ENCODE assay signal across 1 cellular context in the genomic region with DNA sequence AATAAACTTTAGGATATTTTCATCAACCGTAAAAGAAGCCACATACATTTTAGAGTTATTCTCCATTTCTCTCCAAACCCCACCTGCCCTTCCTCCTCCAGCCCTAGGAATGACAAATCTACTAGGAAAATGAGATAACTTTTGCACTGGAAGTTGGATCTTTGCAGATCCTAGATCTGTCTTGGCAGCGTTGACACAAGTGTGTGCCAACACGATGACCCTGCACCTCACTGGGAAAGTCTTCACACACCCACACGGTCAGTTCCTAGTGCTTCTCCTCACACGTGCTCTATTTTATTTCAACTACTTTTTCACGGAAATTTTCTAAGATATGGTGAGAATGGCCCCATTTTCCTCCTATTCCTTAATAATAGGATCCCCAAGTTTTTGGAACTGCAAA.
TF ChIP-seq lines count a peak whose summit lies in the region.

No MANE protein-coding gene starts in this region.

TF ChIP-seq in HCT116, 20 proteins besides CTCF, POLR2A, EP300 and RAD21 (continued from another document):
- TF ChIP-seq, protein P1, sequence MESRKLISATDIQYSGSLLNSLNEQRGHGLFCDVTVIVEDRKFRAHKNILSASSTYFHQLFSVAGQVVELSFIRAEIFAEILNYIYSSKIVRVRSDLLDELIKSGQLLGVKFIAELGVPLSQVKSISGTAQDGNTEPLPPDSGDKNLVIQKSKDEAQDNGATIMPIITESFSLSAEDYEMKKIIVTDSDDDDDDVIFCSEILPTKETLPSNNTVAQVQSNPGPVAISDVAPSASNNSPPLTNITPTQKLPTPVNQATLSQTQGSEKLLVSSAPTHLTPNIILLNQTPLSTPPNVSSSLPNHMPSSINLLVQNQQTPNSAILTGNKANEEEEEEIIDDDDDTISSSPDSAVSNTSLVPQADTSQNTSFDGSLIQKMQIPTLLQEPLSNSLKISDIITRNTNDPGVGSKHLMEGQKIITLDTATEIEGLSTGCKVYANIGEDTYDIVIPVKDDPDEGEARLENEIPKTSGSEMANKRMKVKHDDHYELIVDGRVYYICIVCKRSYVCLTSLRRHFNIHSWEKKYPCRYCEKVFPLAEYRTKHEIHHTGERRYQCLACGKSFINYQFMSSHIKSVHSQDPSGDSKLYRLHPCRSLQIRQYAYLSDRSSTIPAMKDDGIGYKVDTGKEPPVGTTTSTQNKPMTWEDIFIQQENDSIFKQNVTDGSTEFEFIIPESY (IDR thresholded peaks at IDR 0.05; ENCODE audit: extremely low read depth, insufficient replicate concordance, low read length): no peak
- TF ChIP-seq CBX3 (IDR thresholded peaks at IDR 0.05; ENCODE audit: low read depth) (no peak), CEBPB (IDR thresholded peaks at IDR 0.05; ENCODE audit: low read depth) (no peak), EZH2phosphoT487 (IDR thresholded peaks at IDR 0.05; ENCODE audit: borderline replicate concordance) (no peak), POLR2AphosphoS5 (IDR thresholded peaks at IDR 0.05; ENCODE audit: low read depth, low read length) (no peak)
- TF ChIP-seq, protein P2, sequence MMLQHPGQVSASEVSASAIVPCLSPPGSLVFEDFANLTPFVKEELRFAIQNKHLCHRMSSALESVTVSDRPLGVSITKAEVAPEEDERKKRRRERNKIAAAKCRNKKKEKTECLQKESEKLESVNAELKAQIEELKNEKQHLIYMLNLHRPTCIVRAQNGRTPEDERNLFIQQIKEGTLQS (IDR thresholded peaks at IDR 0.05): no peak
TF ChIP-seq in HCT116: peak in this region for 0.
